In genomic region chr2:135773917-135774316, GRCh38 we compare ENCODE assay signal across 1 cellular context.
TF ChIP-seq lines count a peak whose summit lies in the region.

No MANE protein-coding gene starts in this region.

TF ChIP-seq in HEK293, 187 proteins besides CTCF, POLR2A, EP300 and RAD21 (continued from another document):
- peak; percentile 39; the same call in 1 of the 2 replicates for TF ChIP-seq ZNF629 (tag by site-specific recombination; IDR thresholded peaks at IDR 0.05)
